1 cellular context compared by ENCODE assay signal in the genomic region with DNA sequence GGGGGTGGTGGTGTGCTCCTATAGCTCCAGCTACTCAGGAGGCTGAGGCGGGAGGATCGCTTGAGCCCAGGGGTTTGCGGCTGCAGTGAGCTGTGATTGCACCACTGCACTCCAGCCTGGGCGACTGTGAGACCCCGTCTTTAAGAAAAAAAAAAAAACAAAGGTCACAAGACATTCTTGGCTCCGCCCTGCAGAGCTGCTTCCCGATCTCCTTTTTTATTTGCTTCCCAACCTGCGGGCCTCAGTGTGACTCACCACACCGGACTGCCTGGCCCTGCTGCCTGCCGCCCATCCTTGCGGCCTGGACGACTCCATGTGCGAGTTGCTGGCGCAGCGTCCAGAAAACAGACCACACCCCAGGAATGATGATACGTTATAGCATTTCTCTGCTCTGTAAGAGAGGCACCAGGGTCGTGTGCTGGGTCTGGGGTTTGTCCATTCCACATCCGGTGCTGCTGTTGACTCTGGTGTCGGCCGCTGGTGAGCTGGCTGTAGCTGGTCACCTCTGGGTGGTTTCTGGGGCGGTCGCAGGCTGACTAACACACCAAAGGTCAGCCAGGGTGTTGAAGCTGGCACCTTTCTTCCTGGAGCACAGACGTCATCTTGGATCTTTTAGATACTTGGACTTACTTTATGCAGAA.
A peak's percentile ranks its signal among the peaks of the same experiment; 100 is the strongest.
TF ChIP-seq lines count a peak whose summit lies in the region.

No MANE protein-coding gene starts in this region.

TF ChIP-seq in HepG2, 621 proteins besides CTCF, POLR2A, EP300 and RAD21 (continued from another document and continues in another):
- TF ChIP-seq, protein P1, sequence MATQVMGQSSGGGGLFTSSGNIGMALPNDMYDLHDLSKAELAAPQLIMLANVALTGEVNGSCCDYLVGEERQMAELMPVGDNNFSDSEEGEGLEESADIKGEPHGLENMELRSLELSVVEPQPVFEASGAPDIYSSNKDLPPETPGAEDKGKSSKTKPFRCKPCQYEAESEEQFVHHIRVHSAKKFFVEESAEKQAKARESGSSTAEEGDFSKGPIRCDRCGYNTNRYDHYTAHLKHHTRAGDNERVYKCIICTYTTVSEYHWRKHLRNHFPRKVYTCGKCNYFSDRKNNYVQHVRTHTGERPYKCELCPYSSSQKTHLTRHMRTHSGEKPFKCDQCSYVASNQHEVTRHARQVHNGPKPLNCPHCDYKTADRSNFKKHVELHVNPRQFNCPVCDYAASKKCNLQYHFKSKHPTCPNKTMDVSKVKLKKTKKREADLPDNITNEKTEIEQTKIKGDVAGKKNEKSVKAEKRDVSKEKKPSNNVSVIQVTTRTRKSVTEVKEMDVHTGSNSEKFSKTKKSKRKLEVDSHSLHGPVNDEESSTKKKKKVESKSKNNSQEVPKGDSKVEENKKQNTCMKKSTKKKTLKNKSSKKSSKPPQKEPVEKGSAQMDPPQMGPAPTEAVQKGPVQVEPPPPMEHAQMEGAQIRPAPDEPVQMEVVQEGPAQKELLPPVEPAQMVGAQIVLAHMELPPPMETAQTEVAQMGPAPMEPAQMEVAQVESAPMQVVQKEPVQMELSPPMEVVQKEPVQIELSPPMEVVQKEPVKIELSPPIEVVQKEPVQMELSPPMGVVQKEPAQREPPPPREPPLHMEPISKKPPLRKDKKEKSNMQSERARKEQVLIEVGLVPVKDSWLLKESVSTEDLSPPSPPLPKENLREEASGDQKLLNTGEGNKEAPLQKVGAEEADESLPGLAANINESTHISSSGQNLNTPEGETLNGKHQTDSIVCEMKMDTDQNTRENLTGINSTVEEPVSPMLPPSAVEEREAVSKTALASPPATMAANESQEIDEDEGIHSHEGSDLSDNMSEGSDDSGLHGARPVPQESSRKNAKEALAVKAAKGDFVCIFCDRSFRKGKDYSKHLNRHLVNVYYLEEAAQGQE (IDR thresholded peaks at IDR 0.05; ENCODE audit: borderline replicate concordance in 1 of 2, low read depth in 1 of 2, low read length in 2 of 2): no peak
- TF ChIP-seq NR2F6 (IDR thresholded peaks at IDR 0.05) (peak; percentile 84), NR2F6 (CRISPR knock-in tag; IDR thresholded peaks at IDR 0.05) (peak; percentile 92), ZMAT3 (CRISPR knock-in tag; conservative IDR thresholded peaks at IDR 0.05) (no peak; the same call in 1 of the 2 replicates), ZBTB40 (IDR thresholded peaks at IDR 0.05) (no peak), ZBTB40 (CRISPR knock-in tag; IDR thresholded peaks at IDR 0.05) (0 out of 2 replicates have a peak, but pooled peaks have one; percentile 49), SOX13 (IDR thresholded peaks at IDR 0.05) (peak; percentile 37; the same call in 1 of the 2 replicates), SOX13 (CRISPR knock-in tag; conservative IDR thresholded peaks at IDR 0.05 in 1 of 2, IDR thresholded peaks at IDR 0.05 in 1 of 2) (peak in 1 of 2 experiments; percentile 64; a peak in 2 of 4 replicates), RARA (CRISPR knock-in tag; IDR thresholded peaks at IDR 0.05) (peak; percentile 94), PRMT3 (CRISPR knock-in tag; IDR thresholded peaks at IDR 0.05; ENCODE audit: borderline replicate concordance, low read depth) (no peak), ZBTB7A (CRISPR knock-in tag; IDR thresholded peaks at IDR 0.05) (no peak), ZNF138 (CRISPR knock-in tag; IDR thresholded peaks at IDR 0.05; ENCODE audit: low read depth) (no peak), KIAA2018 (CRISPR knock-in tag; IDR thresholded peaks at IDR 0.05; ENCODE audit: borderline replicate concordance) (no peak), NR2F2 (IDR thresholded peaks at IDR 0.05; ENCODE audit: borderline replicate concordance, low read depth) (0 out of 2 replicates have a peak, but pooled peaks have one; percentile 63), THRA (CRISPR knock-in tag; IDR thresholded peaks at IDR 0.05; ENCODE audit: borderline replicate concordance) (peak; percentile 66; the same call in 1 of the 2 replicates), GABPA (IDR thresholded peaks at IDR 0.05; ENCODE audit: low read depth, low read length) (no peak), GABPA (CRISPR knock-in tag; IDR thresholded peaks at IDR 0.05; ENCODE audit: low read depth) (peak; percentile 74), SETDB1 (CRISPR knock-in tag; IDR thresholded peaks at IDR 0.05; ENCODE audit: borderline replicate concordance) (no peak), MTF2 (CRISPR knock-in tag; IDR thresholded peaks at IDR 0.05; ENCODE audit: borderline replicate concordance) (no peak), ZNF337 (CRISPR knock-in tag; IDR thresholded peaks at IDR 0.05; ENCODE audit: borderline replicate concordance, low read depth) (peak; percentile 62; the same call in 1 of the 2 replicates), HHEX (CRISPR knock-in tag; IDR thresholded peaks at IDR 0.05) (peak; percentile 18; the same call in 1 of the 2 replicates), SALL2 (CRISPR knock-in tag; IDR thresholded peaks at IDR 0.05) (no peak), ZFY (CRISPR knock-in tag; IDR thresholded peaks at IDR 0.05) (peak; percentile 58; the same call in 1 of the 2 replicates), HNRNPH1 (optimal IDR thresholded peaks at IDR 0.05; ENCODE audit: low read depth, low read length) (no peak), RBM39 (IDR thresholded peaks at IDR 0.05; ENCODE audit: low read depth, low read length, poor library complexity, severe bottlenecking) (no peak), ZSCAN9 (CRISPR knock-in tag; IDR thresholded peaks at IDR 0.05; ENCODE audit: borderline replicate concordance) (no peak), HMG20A (CRISPR knock-in tag; IDR thresholded peaks at IDR 0.05; ENCODE audit: borderline replicate concordance) (peak; percentile 68), YY1 (IDR thresholded peaks at IDR 0.05; ENCODE audit: insufficient read depth, insufficient replicate concordance, low read depth, low read length) (peak; percentile 34)
- TF ChIP-seq, protein P2, sequence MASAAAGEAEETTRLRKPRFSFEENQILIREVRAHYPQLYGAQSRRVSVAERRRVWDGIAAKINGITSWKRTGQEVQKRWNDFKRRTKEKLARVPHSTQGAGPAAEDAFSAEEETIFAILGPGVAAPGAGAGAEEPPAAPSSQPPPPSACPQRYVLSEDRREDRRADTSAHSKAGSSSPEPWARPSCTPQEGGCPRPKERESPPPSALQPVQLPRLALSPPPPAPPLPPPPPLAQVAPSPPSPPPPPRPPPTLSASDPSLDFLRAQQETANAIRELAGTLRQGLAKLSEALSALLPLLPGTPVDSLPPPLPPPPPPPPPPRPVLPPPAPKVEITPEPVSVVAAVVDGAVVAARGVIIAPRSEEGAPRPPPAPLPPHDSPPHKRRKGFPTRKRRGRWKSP (CRISPR knock-in tag; IDR thresholded peaks at IDR 0.05): 0 out of 2 replicates have a peak, but pooled peaks have one; percentile 20
